8 cellular contexts compared by ENCODE assay signal in the genomic region with DNA sequence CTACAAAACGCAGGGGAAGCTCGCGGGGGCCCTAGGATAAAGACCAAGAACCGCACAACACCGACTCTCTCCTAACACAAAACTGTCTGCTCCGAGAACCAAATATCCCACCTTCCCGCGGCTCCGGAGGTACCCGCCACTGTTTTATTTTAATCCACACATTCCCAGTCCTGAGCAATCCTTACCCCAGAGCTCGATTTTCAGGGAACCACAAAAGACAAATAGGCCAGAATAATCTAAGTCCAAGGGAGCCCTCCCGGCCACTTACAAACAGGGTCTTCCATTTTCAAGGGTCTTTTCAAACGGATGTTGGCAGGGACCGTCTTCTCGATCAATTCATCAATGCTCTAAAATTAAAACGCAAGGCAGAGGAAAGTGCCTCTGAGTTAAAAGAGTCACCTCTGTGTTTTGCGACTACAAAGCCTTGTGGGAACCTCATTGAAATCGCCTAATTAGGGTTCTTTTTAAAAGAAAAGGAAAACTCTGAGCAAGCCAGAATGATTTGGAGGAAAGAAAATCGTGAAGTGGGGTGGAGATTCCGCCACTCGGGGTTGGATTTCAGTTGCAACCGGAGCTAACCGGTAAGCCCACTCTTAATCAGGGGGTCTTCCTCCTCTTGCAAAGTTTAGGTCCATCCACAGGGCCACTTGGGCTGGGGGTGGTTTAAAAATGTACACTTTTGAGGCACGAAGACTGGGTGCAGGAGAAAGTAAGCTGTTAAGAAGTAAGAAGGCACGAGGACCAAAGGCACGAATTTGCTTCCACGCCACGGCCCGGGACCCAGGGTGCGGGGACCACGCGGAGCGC. TPM values are rescaled to one million over a fixed set of nuclear protein-coding genes. Genes with fewer than 3 reads are reported as not detected.
A peak's percentile ranks its signal among the peaks of the same experiment; 100 is the strongest.
DNase-seq lines count a peak whose midpoint lies in the region; ATAC-seq, FAIRE-seq and TF ChIP-seq lines count a peak whose summit lies in the region.

No MANE protein-coding gene starts in this region.

- peak overlapping the region; percentile 22 to 88 for H3K9ac ChIP-seq in kidney (ENCODE audit: low read length in 2 of 2)

- H3K27ac Mint-ChIP-seq in T-helper 2 cell treated with Interferon-gamma antibody and Interleukin-4, amounts not matched to agents 5 μg/mL and 100 μg/mL, for 36 hours = no peak overlapping the region
- H3K27ac Mint-ChIP-seq in activated CD8-positive, alpha-beta T cell treated with anti-CD3 and anti-CD28 coated beads, Interleukin-2, amount 10 ng/mL, durations not matched to agents 7 days and 5 days = no peak overlapping the region
- no peak overlapping the region for H3K27ac Mint-ChIP-seq in stimulated activated naive CD8-positive, alpha-beta T cell treated with anti-CD3 and anti-CD28 coated beads, Interleukin-15, Interleukin-2, amounts not matched to agents 100 ng/mL and 50 ng/mL, for 24 hours

- H3K36me3 ChIP-seq in kidney (ENCODE audit: control insufficient read depth in 1 of 2, insufficient read depth in 2 of 2, low read length in 2 of 2) = no peaks in the 10 kb centered on the region

- POLR2A ChIA-PET in activated CD8-positive, alpha-beta T cell treated with anti-CD3 and anti-CD28 coated beads, Interleukin-2, amount 10 ng/mL, durations not matched to agents 7 days and 5 days (lab: Charles Lee) = no interaction called here

- CTCF ChIA-PET in activated CD8-positive, alpha-beta T cell treated with anti-CD3 and anti-CD28 coated beads, Interleukin-2, amount 10 ng/mL, durations not matched to agents 7 days and 5 days (lab: Charles Lee) = no interaction called here

- H3K4me3 Mint-ChIP-seq in T-helper 2 cell treated with Interferon-gamma antibody and Interleukin-4, amounts not matched to agents 5 μg/mL and 100 μg/mL, for 36 hours = peak overlapping the region; percentile 71
- H3K4me3 Mint-ChIP-seq in activated CD8-positive, alpha-beta T cell treated with anti-CD3 and anti-CD28 coated beads, Interleukin-2, amount 10 ng/mL, durations not matched to agents 7 days and 5 days = peak overlapping the region; percentile 53
- H3K4me3 Mint-ChIP-seq in stimulated activated naive CD8-positive, alpha-beta T cell treated with anti-CD3 and anti-CD28 coated beads, Interleukin-15, Interleukin-2, amounts not matched to agents 100 ng/mL and 50 ng/mL, for 24 hours = peak overlapping the region; percentile 64

- H3K36me3 Mint-ChIP-seq in T-helper 2 cell treated with Interferon-gamma antibody and Interleukin-4, amounts not matched to agents 5 μg/mL and 100 μg/mL, for 36 hours (ENCODE audit: low read depth) = no peaks in the 10 kb centered on the region
- no peaks in the 10 kb centered on the region for H3K36me3 Mint-ChIP-seq in activated CD8-positive, alpha-beta T cell treated with anti-CD3 and anti-CD28 coated beads, Interleukin-2, amount 10 ng/mL, durations not matched to agents 7 days and 5 days (ENCODE audit: low read depth)
- no peaks in the 10 kb centered on the region for H3K36me3 Mint-ChIP-seq in stimulated activated naive CD8-positive, alpha-beta T cell treated with anti-CD3 and anti-CD28 coated beads, Interleukin-15, Interleukin-2, amounts not matched to agents 100 ng/mL and 50 ng/mL, for 24 hours (ENCODE audit: low read depth)

- no peaks in the 10 kb centered on the region for H3K9me3 ChIP-seq in kidney (ENCODE audit: control insufficient read depth in 1 of 2, low read length in 2 of 2)

- H3K4me3 ChIP-seq in kidney (ENCODE audit: low read length in 2 of 2) = peak overlapping the region; percentile 69 to 88

- TF ChIP-seq CTCF in kidney (IDR thresholded peaks at IDR 0.05; ENCODE audit: borderline replicate concordance, extremely low read depth, insufficient read depth) = no peak

- DNase-seq in T-helper 2 cell treated with Interferon-gamma antibody and Interleukin-4, amounts not matched to agents 5 μg/mL and 100 μg/mL, for 36 hours (ENCODE audit: low spot score) = no peak
- no peak for DNase-seq in T-helper 2 cell
- DNase-seq in activated CD8-positive, alpha-beta T cell treated with anti-CD3 and anti-CD28 coated beads, Interleukin-2, amount 10 ng/mL, durations not matched to agents 7 days and 5 days = no peak
- DNase-seq in kidney = no peak
- DNase-seq in CD1c-positive myeloid dendritic cell (ENCODE audit: extremely low spot score) = no peak
- no peak for DNase-seq in NAMALWA (ENCODE audit: low spot score)

- ATAC-seq in activated CD8-positive, alpha-beta T cell treated with anti-CD3 and anti-CD28 coated beads, Interleukin-2, amount 10 ng/mL, durations not matched to agents 7 days and 5 days = no peak
- ATAC-seq in HG02610 (IDR thresholded peaks at IDR 0.05; ENCODE audit: unreplicated experiment) = no peak

- no peak for FAIRE-seq in kidney (lab: Jason Lieb, UNC)

- intact Hi-C loops in kidney (cut with DNase I) = no loop called here

- peaks cover 78% of the 10 kb centered on the region for H3K27me3 Mint-ChIP-seq in T-helper 2 cell treated with Interferon-gamma antibody and Interleukin-4, amounts not matched to agents 5 μg/mL and 100 μg/mL, for 36 hours (ENCODE audit: low read depth)
- H3K27me3 Mint-ChIP-seq in activated CD8-positive, alpha-beta T cell treated with anti-CD3 and anti-CD28 coated beads, Interleukin-2, amount 10 ng/mL, durations not matched to agents 7 days and 5 days (ENCODE audit: low read depth) = peaks cover 53% of the 10 kb centered on the region
- peaks cover 70% of the 10 kb centered on the region for H3K27me3 Mint-ChIP-seq in stimulated activated naive CD8-positive, alpha-beta T cell treated with anti-CD3 and anti-CD28 coated beads, Interleukin-15, Interleukin-2, amounts not matched to agents 100 ng/mL and 50 ng/mL, for 24 hours

- H3K27ac ChIP-seq in kidney (ENCODE audit: low read depth in 2 of 2, low read length in 2 of 2) = peak overlapping the region; percentile 85

- no peaks in the 10 kb centered on the region for H3K9me3 Mint-ChIP-seq in T-helper 2 cell treated with Interferon-gamma antibody and Interleukin-4, amounts not matched to agents 5 μg/mL and 100 μg/mL, for 36 hours
- no peaks in the 10 kb centered on the region for H3K9me3 Mint-ChIP-seq in activated CD8-positive, alpha-beta T cell treated with anti-CD3 and anti-CD28 coated beads, Interleukin-2, amount 10 ng/mL, durations not matched to agents 7 days and 5 days (ENCODE audit: insufficient read depth)
- no peaks in the 10 kb centered on the region for H3K9me3 Mint-ChIP-seq in stimulated activated naive CD8-positive, alpha-beta T cell treated with anti-CD3 and anti-CD28 coated beads, Interleukin-15, Interleukin-2, amounts not matched to agents 100 ng/mL and 50 ng/mL, for 24 hours

- peaks cover 7 to 15% of the 10 kb centered on the region in 2 donors for H3K4me1 ChIP-seq in kidney (ENCODE audit: control insufficient read depth in 1 of 2, insufficient read depth in 1 of 2, low read depth in 1 of 2, low read length in 2 of 2)

- H3K4me1 Mint-ChIP-seq in T-helper 2 cell treated with Interferon-gamma antibody and Interleukin-4, amounts not matched to agents 5 μg/mL and 100 μg/mL, for 36 hours (ENCODE audit: low read depth) = peaks cover 16% of the 10 kb centered on the region
- peaks cover 20% of the 10 kb centered on the region for H3K4me1 Mint-ChIP-seq in activated CD8-positive, alpha-beta T cell treated with anti-CD3 and anti-CD28 coated beads, Interleukin-2, amount 10 ng/mL, durations not matched to agents 7 days and 5 days (ENCODE audit: low read depth)
- H3K4me1 Mint-ChIP-seq in stimulated activated naive CD8-positive, alpha-beta T cell treated with anti-CD3 and anti-CD28 coated beads, Interleukin-15, Interleukin-2, amounts not matched to agents 100 ng/mL and 50 ng/mL, for 24 hours (ENCODE audit: low read depth) = peaks cover 23% of the 10 kb centered on the region

RNA-seq across cellular contexts. Expression of a gene that starts 1.0 kb away (rescaled TPM):
- under 1 TPM; 0.34 to 0.58 TPM for total RNA-seq in activated CD8-positive, alpha-beta T cell treated with anti-CD3 and anti-CD28 coated beads, Interleukin-2, amount 10 ng/mL, durations not matched to agents 7 days and 5 days
- total RNA-seq in kidney = 60.1 TPM
- polyA plus RNA-seq in kidney (ENCODE audit: insufficient read depth, low read depth, low replicate concordance) = 79.7 TPM

Comparison
In these comparisons a context has a peak if more than half of its experiments do, and no peak if none do; other contexts are left out.
1. RNA of a gene that starts 1.0 kb away (total RNA-seq): 60.1 TPM in kidney (single experiment); 0.34 to 0.58 TPM in activated CD8-positive, alpha-beta T cell treated with anti-CD3 and anti-CD28 coated beads, Interleukin-2, amount 10 ng/mL, durations not matched to agents 7 days and 5 days; every median in the first group is over 10 times any median in the second.
2. Peak in every context shown above with its lines, with median percentiles within 50 percentile points of each other: H3K4me3 Mint-ChIP-seq.